ENCODE assay signal across 9 cellular contexts in genomic region chr17:68431661-68432071, GRCh38. TPM values are rescaled to one million over a fixed set of nuclear protein-coding genes. Genes with fewer than 3 reads are reported as not detected.
A peak's percentile ranks its signal among the peaks of the same experiment; 100 is the strongest.
DNase-seq lines count a peak whose midpoint lies in the region; ATAC-seq and TF ChIP-seq lines count a peak whose summit lies in the region.
"Had no signal": no experiment of that assay in that cellular context is flagged by ENCODE, and none has a peak within 500 bp of the region (broad histone marks: within the 10 kb centered on the region; RNA-seq: fewer than 3 reads in every experiment).

No MANE protein-coding gene starts in this region.

- no peak overlapping the region for H3K4me3 ChIP-seq in hepatocyte
- H3K4me3 ChIP-seq: SJCRH30 had no signal

- H3K9me2 ChIP-seq in hepatocyte (replicated peaks; ENCODE audit: insufficient read depth) = no peaks in the 10 kb centered on the region

- H2AFZ ChIP-seq in hepatocyte = no peak overlapping the region

- no peaks in the 10 kb centered on the region for H3K9me3 ChIP-seq in hepatocyte (ENCODE audit: low read depth)
- H3K9me3 ChIP-seq: SJCRH30 had no signal

- WGBS in hepatocyte (ENCODE audit: low lambda C conversion rate, missing lambda C conversion rate) = 64% methylated on average over 15 of the region's 15 CpGs

- no peaks in the 10 kb centered on the region for H3K27me3 ChIP-seq in hepatocyte
- H3K27me3 ChIP-seq: neutrophil, SJCRH30 had no signal

- no peak overlapping the region for H3K4me2 ChIP-seq in hepatocyte

- no peaks in the 10 kb centered on the region for H4K20me1 ChIP-seq in hepatocyte (ENCODE audit: insufficient read depth, poor library complexity, severe bottlenecking)

- H3K36me3 ChIP-seq in hepatocyte (replicated peaks; ENCODE audit: insufficient read depth, low read depth) = no peaks in the 10 kb centered on the region

- H3K27ac ChIP-seq in hepatocyte = no peak overlapping the region
- H3K27ac ChIP-seq: neutrophil, SJCRH30 had no signal

- H3K79me2 ChIP-seq in hepatocyte = no peaks in the 10 kb centered on the region

- peak; percentile 24 for TF ChIP-seq CTCF in hepatocyte (IDR thresholded peaks at IDR 0.05; ENCODE audit: poor library complexity)

- ATAC-seq in GM18861 (IDR thresholded peaks at IDR 0.05; ENCODE audit: unreplicated experiment) = no peak
- no peak for ATAC-seq in HG03159 (IDR thresholded peaks at IDR 0.05; ENCODE audit: unreplicated experiment)

- peak; percentile 58 for DNase-seq in ELR (ENCODE audit: low read depth)
- peak; percentile 67 to 87 for DNase-seq in Kasumi-1 (lab: John Stamatoyannopoulos, UW)
- DNase-seq in activated T-cell treated with anti-CD3 and anti-CD28 coated beads for 1 hour (ENCODE audit: low read depth) = peak; percentile 37
- peak; percentile 29 for DNase-seq in hepatocyte (ENCODE audit: low spot score)
- no peak for DNase-seq in GDM1 (lab: John Stamatoyannopoulos, UW)

- H3K4me1 ChIP-seq in hepatocyte (ENCODE audit: insufficient read depth) = no peaks in the 10 kb centered on the region

RNA-seq across cellular contexts. Expression of gene WIPI1, which starts 25.6 kb away (rescaled TPM):
- total RNA-seq in hepatocyte = 67.4 and 84.0 TPM in 2 replicates
- polyA plus RNA-seq in hepatocyte = 79.6 and 91.3 TPM in 2 replicates
